ENCODE assay signal across 8 cellular contexts in genomic region chr3:150545419-150546225, GRCh38. TPM values are rescaled to one million over a fixed set of nuclear protein-coding genes. Genes with fewer than 3 reads are reported as not detected.
DNase-seq lines count a peak whose midpoint lies in the region; ATAC-seq and TF ChIP-seq lines count a peak whose summit lies in the region.

No MANE protein-coding gene starts in this region.

- TF ChIP-seq POLR2A in esophagus squamous epithelium (IDR thresholded peaks at IDR 0.05), result no peak

- DNase-seq in CD14-positive monocyte (ENCODE audit: low spot score), result no peak
- no peak for DNase-seq in MG63
- DNase-seq in activated CD8-positive, alpha-beta memory T cell treated with anti-CD3 and anti-CD28 coated beads, Interleukin-2, amount 10 ng/mL, durations not matched to agents 7 days and 5 days, result peak; percentile 72
- DNase-seq in esophagus squamous epithelium (lab: John Stamatoyannopoulos, UW), result peak; percentile 16
- DNase-seq in natural killer cell treated with Interleukin-12 subunit alpha and Interleukin-12 subunit beta and Interleukin-15 and Interleukin-18, amount 100 ng/mL, for 72 hours (ENCODE audit: low spot score), result no peak
- DNase-seq in 8988T, result no peak

- no peaks in the 10 kb centered on the region for H3K9me3 Mint-ChIP-seq in CD14-positive monocyte
- H3K9me3 Mint-ChIP-seq in activated CD8-positive, alpha-beta memory T cell treated with anti-CD3 and anti-CD28 coated beads, Interleukin-2, amount 10 ng/mL, durations not matched to agents 7 days and 5 days (ENCODE audit: low read depth), result no peaks in the 10 kb centered on the region
- no peaks in the 10 kb centered on the region for H3K9me3 Mint-ChIP-seq in natural killer cell treated with Interleukin-12 subunit alpha and Interleukin-12 subunit beta and Interleukin-15 and Interleukin-18, amount 100 ng/mL, for 72 hours

- peaks cover 0 to 2% (median 0%) of the 10 kb centered on the region in 3 donors for H3K27me3 Mint-ChIP-seq in CD14-positive monocyte (ENCODE audit: low read depth in 3 of 3)
- no peaks in the 10 kb centered on the region for H3K27me3 Mint-ChIP-seq in activated CD8-positive, alpha-beta memory T cell treated with anti-CD3 and anti-CD28 coated beads, Interleukin-2, amount 10 ng/mL, durations not matched to agents 7 days and 5 days
- no peaks in the 10 kb centered on the region for H3K27me3 Mint-ChIP-seq in natural killer cell treated with Interleukin-12 subunit alpha and Interleukin-12 subunit beta and Interleukin-15 and Interleukin-18, amount 100 ng/mL, for 72 hours

- ATAC-seq in GM21360 (IDR thresholded peaks at IDR 0.05; ENCODE audit: unreplicated experiment), result peak; percentile 17
- peak; percentile 16 for ATAC-seq in activated CD8-positive, alpha-beta memory T cell treated with anti-CD3 and anti-CD28 coated beads, Interleukin-2, amount 10 ng/mL, durations not matched to agents 7 days and 5 days
- peak; percentile 1 to 18 for ATAC-seq in natural killer cell treated with Interleukin-12 subunit alpha and Interleukin-12 subunit beta and Interleukin-15 and Interleukin-18, amount 100 ng/mL, for 72 hours

- CTCF ChIA-PET in activated CD8-positive, alpha-beta memory T cell treated with anti-CD3 and anti-CD28 coated beads, Interleukin-2, amount 10 ng/mL, durations not matched to agents 7 days and 5 days (lab: Charles Lee), result interaction anchor here (0.6 to 1.6 kb wide), 11 partner anchors 11 to 1602 kb away, joined by 3 to 5 read pairs (median 3); partner anchors contain the start of genes MED12L and TSC22D2

- peaks cover 56% of the 10 kb centered on the region for H3K4me1 Mint-ChIP-seq in CD14-positive monocyte
- peaks cover 61% of the 10 kb centered on the region for H3K4me1 Mint-ChIP-seq in activated CD8-positive, alpha-beta memory T cell treated with anti-CD3 and anti-CD28 coated beads, Interleukin-2, amount 10 ng/mL, durations not matched to agents 7 days and 5 days
- peaks cover 39 to 52% of the 10 kb centered on the region in 2 donors for H3K4me1 Mint-ChIP-seq in natural killer cell treated with Interleukin-12 subunit alpha and Interleukin-12 subunit beta and Interleukin-15 and Interleukin-18, amount 100 ng/mL, for 72 hours (ENCODE audit: low read depth in 2 of 2)

- H3K36me3 Mint-ChIP-seq in CD14-positive monocyte, result peaks cover 20 to 28% of the 10 kb centered on the region in 2 donors
- peaks cover 41% of the 10 kb centered on the region for H3K36me3 Mint-ChIP-seq in activated CD8-positive, alpha-beta memory T cell treated with anti-CD3 and anti-CD28 coated beads, Interleukin-2, amount 10 ng/mL, durations not matched to agents 7 days and 5 days
- peaks cover 31% of the 10 kb centered on the region for H3K36me3 Mint-ChIP-seq in natural killer cell treated with Interleukin-12 subunit alpha and Interleukin-12 subunit beta and Interleukin-15 and Interleukin-18, amount 100 ng/mL, for 72 hours

- H3K9me3 ChIP-seq in MG63, result no peaks in the 10 kb centered on the region
- H3K9me3 ChIP-seq in esophagus squamous epithelium, result no peaks in the 10 kb centered on the region

- H3K27me3 ChIP-seq in MG63 (no peaks in the 10 kb centered on the region), esophagus squamous epithelium (no peaks in the 10 kb centered on the region)

- WGBS in esophagus squamous epithelium, 2 donors, result 0 to 1% methylated on average over 17 to 36 of the region's 54 CpGs

- TF ChIP-seq CTCF in CD14-positive monocyte (IDR thresholded peaks at IDR 0.05) (no peak), esophagus squamous epithelium (IDR thresholded peaks at IDR 0.05) (no peak)

- H3K27ac ChIP-seq in esophagus squamous epithelium (peak overlapping the region; percentile 97 to 100 (median 100)), temporal lobe (ENCODE audit: low read depth, low read length) (peak overlapping the region; percentile 92)

- H3K4me1 ChIP-seq in esophagus squamous epithelium, result peaks cover 5 to 42% (median 25%) of the 10 kb centered on the region in 3 donors

- H3K27ac Mint-ChIP-seq in CD14-positive monocyte, result peak overlapping the region; percentile 96 to 100 (median 99)
- H3K27ac Mint-ChIP-seq in activated CD8-positive, alpha-beta memory T cell treated with anti-CD3 and anti-CD28 coated beads, Interleukin-2, amount 10 ng/mL, durations not matched to agents 7 days and 5 days, result peak overlapping the region; percentile 96
- peak overlapping the region; percentile 94 to 98 for H3K27ac Mint-ChIP-seq in natural killer cell treated with Interleukin-12 subunit alpha and Interleukin-12 subunit beta and Interleukin-15 and Interleukin-18, amount 100 ng/mL, for 72 hours

- intact Hi-C loops in CD14-positive monocyte (cut with micrococcal nuclease) (loop anchor here (2.0 to 10.0 kb wide), 6 partner anchors 57 to 219 kb away; partner anchors contain the start of genes SELENOT (in 2 of the 2), SIAH2 (in 2 of the 2) and TSC22D2 (in 2 of the 2)), esophagus squamous epithelium (cut with DNase I) (loop anchor here (10.0 kb wide), 1 partner anchor 141 kb away; the partner anchor contains the start of gene TSC22D2)

- peaks cover 72% of the 10 kb centered on the region for H3K36me3 ChIP-seq in MG63
- peaks cover 0 to 42% (median 3%) of the 10 kb centered on the region in 3 donors for H3K36me3 ChIP-seq in esophagus squamous epithelium

- peak overlapping the region; percentile 99 for H3K4me3 Mint-ChIP-seq in CD14-positive monocyte
- peak overlapping the region; percentile 92 for H3K4me3 Mint-ChIP-seq in activated CD8-positive, alpha-beta memory T cell treated with anti-CD3 and anti-CD28 coated beads, Interleukin-2, amount 10 ng/mL, durations not matched to agents 7 days and 5 days
- H3K4me3 Mint-ChIP-seq in natural killer cell treated with Interleukin-12 subunit alpha and Interleukin-12 subunit beta and Interleukin-15 and Interleukin-18, amount 100 ng/mL, for 72 hours, result peak overlapping the region; percentile 96

- H3K4me3 ChIP-seq in MG63 (peak overlapping the region; percentile 98), esophagus squamous epithelium (peak overlapping the region; percentile 67 to 98 (median 86))

RNA-seq across cellular contexts. Expression of gene SERP1, which starts 0.7 kb away (rescaled TPM):
- 100 to 1,000 TPM; 220 to 226 TPM for polyA plus RNA-seq in CD14-positive monocyte
- 160 and 180 TPM in 2 replicates for total RNA-seq in MG63 (2014; rRNA removed; shearing (Covaris generic); ENCODE audit: low replicate concordance)
- 10 to 100 TPM; 84.8 to 95.9 TPM for total RNA-seq in activated CD8-positive, alpha-beta memory T cell treated with anti-CD3 and anti-CD28 coated beads, Interleukin-2, amount 10 ng/mL, durations not matched to agents 7 days and 5 days
- total RNA-seq in esophagus squamous epithelium, result 100 to 1,000 TPM; 137 to 273 (median 206) TPM
- 100 to 1,000 TPM; 104 to 148 TPM for total RNA-seq in natural killer cell treated with Interleukin-12 subunit alpha and Interleukin-12 subunit beta and Interleukin-15 and Interleukin-18, amount 100 ng/mL, for 72 hours
- total RNA-seq in temporal lobe, result 54.8 TPM

RNA-seq across cellular contexts. Expression of gene EIF2A, which starts 1.0 kb away (rescaled TPM):
- polyA plus RNA-seq in CD14-positive monocyte, result 10 to 100 TPM; 48.5 to 50.8 TPM
- 208 and 305 TPM in 2 replicates for total RNA-seq in MG63 (2014; rRNA removed; shearing (Covaris generic); ENCODE audit: low replicate concordance)
- total RNA-seq in activated CD8-positive, alpha-beta memory T cell treated with anti-CD3 and anti-CD28 coated beads, Interleukin-2, amount 10 ng/mL, durations not matched to agents 7 days and 5 days, result 10 to 100 TPM; 66.7 to 97.5 TPM
- total RNA-seq in esophagus squamous epithelium, result 100 to 1,000 TPM in 3 of 4 donors, 10 to 100 TPM in 1; 67.7 to 233 (median 136) TPM
- 100 to 1,000 TPM in 1 of 2 donors, 10 to 100 TPM in 1; 98.0 to 114 TPM for total RNA-seq in natural killer cell treated with Interleukin-12 subunit alpha and Interleukin-12 subunit beta and Interleukin-15 and Interleukin-18, amount 100 ng/mL, for 72 hours
- 186 TPM for total RNA-seq in temporal lobe

RNA-seq across cellular contexts. Expression of gene SELENOT, which starts 57.5 kb away (rescaled TPM):
- polyA plus RNA-seq in CD14-positive monocyte, result 100 to 1,000 TPM; 492 to 549 TPM
- 123 and 174 TPM in 2 replicates for total RNA-seq in MG63 (2014; rRNA removed; shearing (Covaris generic); ENCODE audit: low replicate concordance)
- 100 to 1,000 TPM in 1 of 2 experiments, 10 to 100 TPM in 1; 98.5 to 130 TPM for total RNA-seq in activated CD8-positive, alpha-beta memory T cell treated with anti-CD3 and anti-CD28 coated beads, Interleukin-2, amount 10 ng/mL, durations not matched to agents 7 days and 5 days
- total RNA-seq in esophagus squamous epithelium (100 to 1,000 TPM in 3 of 4 donors, 10 to 100 TPM in 1; 32.0 to 105 (median 102) TPM), temporal lobe (50.6 TPM)
- 100 to 1,000 TPM in 1 of 2 donors, 10 to 100 TPM in 1; 72.4 to 147 TPM for total RNA-seq in natural killer cell treated with Interleukin-12 subunit alpha and Interleukin-12 subunit beta and Interleukin-15 and Interleukin-18, amount 100 ng/mL, for 72 hours

Comparison
In these comparisons a context has a peak if more than half of its experiments do, and no peak if none do; other contexts are left out.
1. DNase-seq: peak in activated CD8-positive, alpha-beta memory T cell treated with anti-CD3 and anti-CD28 coated beads, Interleukin-2, amount 10 ng/mL, durations not matched to agents 7 days and 5 days (single experiment) and esophagus squamous epithelium (single experiment); none in CD14-positive monocyte (single experiment), MG63 (single experiment), natural killer cell treated with Interleukin-12 subunit alpha and Interleukin-12 subunit beta and Interleukin-15 and Interleukin-18, amount 100 ng/mL, for 72 hours (single experiment) and 8988T (single experiment).
2. Peak in every context shown above with its lines, with median percentiles within 50 percentile points of each other: H3K27ac Mint-ChIP-seq, H3K4me3 Mint-ChIP-seq and ATAC-seq.